ENCODE assay signal across 13 cellular contexts in genomic region chr10:28935061-28935460, GRCh38.
DNase-seq lines count a peak whose midpoint lies in the region; TF ChIP-seq lines count a peak whose summit lies in the region.
"Had no signal": no experiment of that assay in that cellular context is flagged by ENCODE, and none has a peak within 500 bp of the region (broad histone marks: within the 10 kb centered on the region; RNA-seq: fewer than 3 reads in every experiment).

No MANE protein-coding gene starts in this region.

- no peaks in the 10 kb centered on the region for H3K36me3 Mint-ChIP-seq in nephron (ENCODE audit: low read depth)
- H3K36me3 Mint-ChIP-seq in Caco-2 (ENCODE audit: insufficient read depth, unreplicated experiment): peaks cover 20% of the 10 kb centered on the region
- H3K36me3 Mint-ChIP-seq: CD14-positive monocyte; CD8-positive, alpha-beta T cell had no signal

- intact Hi-C loops in Caco-2 (cut with micrococcal nuclease; ENCODE audit: unreplicated experiment): loop anchor here (5.0 kb wide), 1 partner anchor 273 kb away; no protein-coding TSS in a partner anchor

- H3K4me3 ChIP-seq in SK-N-MC (peak overlapping the region; percentile 51; the same call in 1 of the 2 replicates), choroid plexus epithelial cell (ENCODE audit: low read depth, low read length) (no peak overlapping the region), Caco-2 (ENCODE audit: low read depth, low read length) (no peak overlapping the region)
- H3K4me3 ChIP-seq: A549 had no signal

- BruUV-seq in Caco-2 (replicated peaks; lab: Mats Ljungman, UMichigan): no TSS peak

- peak overlapping the region in 2 of 3 experiments; percentile 37 to 44 for H3K27ac Mint-ChIP-seq in nephron
- H3K27ac Mint-ChIP-seq in Caco-2 (ENCODE audit: unreplicated experiment): no peak overlapping the region
- H3K27ac Mint-ChIP-seq: CD14-positive monocyte; CD8-positive, alpha-beta T cell had no signal

- no peak for DNase-seq in SK-N-MC (ENCODE audit: low read depth, low spot score)
- peak; percentile 31 for DNase-seq in choroid plexus epithelial cell (ENCODE audit: low read depth)
- DNase-seq in effector CD4-positive, alpha-beta T cell: no peak
- no peak for DNase-seq in Caco-2
- DNase-seq in SIG-M5 treated with dmso at 0.1 percent for 504 hours (lab: John Stamatoyannopoulos, UW; ENCODE audit: unreplicated experiment): no peak
- no peak for DNase-seq in effector CD8-positive, alpha-beta T cell (lab: John Stamatoyannopoulos, UW)
- DNase-seq: CD8-positive, alpha-beta T cell; DMS53; GF-D8; HCEC 1CT had no signal

- H3K9me3 ChIP-seq in SK-N-MC (ENCODE audit: low read depth, low read length) (no peaks in the 10 kb centered on the region), Caco-2 (peaks cover 5% of the 10 kb centered on the region)
- H3K9me3 ChIP-seq: A549 had no signal

- no peaks in the 10 kb centered on the region for H3K27me3 ChIP-seq in Caco-2 (replicated peaks; ENCODE audit: control insufficient read depth, insufficient read depth, low read length)

- H3K4me1 ChIP-seq in Caco-2: peaks cover 17% of the 10 kb centered on the region

- H3K27me3 Mint-ChIP-seq in nephron (ENCODE audit: low read depth) (peaks cover 8% of the 10 kb centered on the region), Caco-2 (ENCODE audit: insufficient read depth, unreplicated experiment) (no peaks in the 10 kb centered on the region)

- CTCF ChIA-PET in Caco-2 (lab: Charles Lee): no interaction called here

- POLR2A ChIA-PET in Caco-2 (lab: Charles Lee): no interaction called here

- no peak for TF ChIP-seq CTCF in choroid plexus epithelial cell (conservative IDR thresholded peaks at IDR 0.05; ENCODE audit: low read depth, low read length)
- TF ChIP-seq CTCF in nephron (IDR thresholded peaks at IDR 0.05; ENCODE audit: unreplicated experiment in 3 of 3): no peak
- TF ChIP-seq CTCF in Caco-2 (IDR thresholded peaks at IDR 0.05; ENCODE audit: insufficient read depth in 1 of 2, low read depth in 1 of 2, low read length in 1 of 2, severe bottlenecking in 1 of 2, unreplicated experiment in 1 of 2): no peak

- H3K4me3 Mint-ChIP-seq in nephron (no peak overlapping the region), Caco-2 (ENCODE audit: unreplicated experiment) (no peak overlapping the region)
- H3K4me3 Mint-ChIP-seq: CD14-positive monocyte; CD8-positive, alpha-beta T cell had no signal

- peaks cover 10% of the 10 kb centered on the region for H3K9me3 Mint-ChIP-seq in nephron
- H3K9me3 Mint-ChIP-seq in Caco-2 (ENCODE audit: unreplicated experiment): peaks cover 6% of the 10 kb centered on the region
- H3K9me3 Mint-ChIP-seq: CD8-positive, alpha-beta T cell had no signal

- H3K36me3 ChIP-seq in SK-N-MC (ENCODE audit: insufficient read depth, low read length) (no peaks in the 10 kb centered on the region), Caco-2 (ENCODE audit: control insufficient read depth, insufficient read depth, low read length) (no peaks in the 10 kb centered on the region)

- H3K9ac ChIP-seq in SK-N-MC (ENCODE audit: insufficient read length): no peak overlapping the region

- H3K4me1 Mint-ChIP-seq in nephron (peaks cover 27% of the 10 kb centered on the region), Caco-2 (ENCODE audit: low read depth, unreplicated experiment) (peaks cover 17% of the 10 kb centered on the region)
- H3K4me1 Mint-ChIP-seq: CD14-positive monocyte had no signal

- 0 out of 2 replicates have a peak overlapping the region, but pooled peaks have one; percentile 25 for H3K27ac ChIP-seq in SK-N-MC
